ENCODE assay signal across 12 cellular contexts in the genomic region with DNA sequence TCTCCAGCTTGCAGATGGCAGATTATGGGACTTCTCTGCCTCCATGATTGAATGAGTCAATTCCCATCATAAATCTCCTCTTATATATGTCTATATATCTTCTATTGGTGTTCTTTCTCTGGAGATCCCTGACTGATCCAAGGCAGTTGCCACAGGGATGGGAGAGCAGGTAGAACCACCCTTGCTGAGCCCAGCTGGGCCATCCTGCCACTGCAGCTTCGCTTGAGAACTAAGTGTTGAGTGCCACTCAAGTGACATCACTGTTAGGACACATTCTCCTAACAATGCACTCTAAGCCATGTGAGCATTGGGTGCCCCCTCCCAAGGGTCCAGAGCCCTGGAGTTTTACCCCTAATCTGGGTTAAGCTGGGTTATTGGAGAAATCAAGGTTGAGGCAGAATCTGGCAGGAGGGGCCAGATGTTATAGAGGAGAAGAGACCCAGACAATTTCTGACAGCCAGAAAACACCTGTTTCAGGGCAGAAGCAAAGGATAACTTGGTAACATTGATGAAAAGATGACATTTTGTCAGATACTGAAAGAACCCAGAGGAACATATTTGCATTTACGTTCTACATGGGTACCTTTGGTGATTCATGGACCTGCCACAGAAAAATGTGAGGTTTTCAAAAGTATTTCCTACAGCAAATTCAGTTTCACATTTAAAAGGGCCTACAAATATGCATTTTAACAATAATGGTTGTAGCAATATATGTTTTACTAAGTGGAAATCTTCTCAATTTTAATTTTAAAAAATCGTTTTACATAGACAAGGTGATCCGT. TPM values are rescaled to one million over a fixed set of nuclear protein-coding genes. Genes with fewer than 3 reads are reported as not detected.
DNase-seq lines count a peak whose midpoint lies in the region; ATAC-seq and TF ChIP-seq lines count a peak whose summit lies in the region.
"Had no signal": no experiment of that assay in that cellular context is flagged by ENCODE, and none has a peak within 500 bp of the region (broad histone marks: within the 10 kb centered on the region; RNA-seq: fewer than 3 reads in every experiment).

No MANE protein-coding gene starts in this region.

- ATAC-seq in GM19324 (IDR thresholded peaks at IDR 0.05; ENCODE audit: low FRiP score, unreplicated experiment) (peak; percentile 41), HG02870 (IDR thresholded peaks at IDR 0.05; ENCODE audit: unreplicated experiment) (peak; percentile 49), Right ventricle myocardium inferior (no peak)
- ATAC-seq: naive thymus-derived CD8-positive, alpha-beta T cell had no signal

- no peak for TF ChIP-seq CTCF in GM10248 (IDR thresholded peaks at IDR 0.05; ENCODE audit: control extremely low read depth, extremely low read depth, low read depth, missing control alignments)

- DNase-seq in GM10248 (ENCODE audit: extremely low spot score) (peak; percentile 73), NAMALWA (ENCODE audit: low spot score) (peak; percentile 14), activated gamma-delta T cell (lab: John Stamatoyannopoulos, UW) (no peak), NCI-H1930 (lab: John Stamatoyannopoulos, UW) (no peak), Right ventricle myocardium inferior (ENCODE audit: missing footprints) (no peak), NCI-H1694 (lab: John Stamatoyannopoulos, UW) (no peak)
- DNase-seq: GM23248; naive thymus-derived CD8-positive, alpha-beta T cell; NCI-H1436; stimulated activated CD4-positive, alpha-beta T cell treated with anti-CD3 and anti-CD28 coated beads, Interleukin-4, amount 100 ng/mL, for 24 hours had no signal

- CTCF ChIA-PET in GM10248 (lab: Yijun Ruan, JAX): interaction anchor here (0.6 to 1.6 kb wide), 4 partner anchors 9 to 780 kb away, joined by 3 to 5 read pairs (median 4); no protein-coding TSS in a partner anchor

- intact Hi-C loops in Right ventricle myocardium inferior (cut with DNase I): loop anchor here (5.0 to 10.0 kb wide), 3 partner anchors 215 to 913 kb away; no protein-coding TSS in a partner anchor

- POLR2A ChIA-PET in GM10248 (lab: Yijun Ruan, JAX): interaction anchor here (0.6 kb wide), 1 partner anchor 64 kb away, joined by 3 read pairs; no protein-coding TSS in a partner anchor

RNA-seq across cellular contexts. Expression of a gene that starts 57.2 kb away (rescaled TPM):
- total RNA-seq in Right ventricle myocardium inferior: 92.1 TPM

Comparison
In these comparisons a context has a peak if more than half of its experiments do, and no peak if none do; other contexts are left out.
1. DNase-seq: peak in GM10248 (single experiment) and NAMALWA (single experiment); none in activated gamma-delta T cell (single experiment), NCI-H1930 (0 of 2), Right ventricle myocardium inferior (single experiment) and NCI-H1694 (single experiment).